ENCODE assay signal across 1 cellular context in the genomic region with DNA sequence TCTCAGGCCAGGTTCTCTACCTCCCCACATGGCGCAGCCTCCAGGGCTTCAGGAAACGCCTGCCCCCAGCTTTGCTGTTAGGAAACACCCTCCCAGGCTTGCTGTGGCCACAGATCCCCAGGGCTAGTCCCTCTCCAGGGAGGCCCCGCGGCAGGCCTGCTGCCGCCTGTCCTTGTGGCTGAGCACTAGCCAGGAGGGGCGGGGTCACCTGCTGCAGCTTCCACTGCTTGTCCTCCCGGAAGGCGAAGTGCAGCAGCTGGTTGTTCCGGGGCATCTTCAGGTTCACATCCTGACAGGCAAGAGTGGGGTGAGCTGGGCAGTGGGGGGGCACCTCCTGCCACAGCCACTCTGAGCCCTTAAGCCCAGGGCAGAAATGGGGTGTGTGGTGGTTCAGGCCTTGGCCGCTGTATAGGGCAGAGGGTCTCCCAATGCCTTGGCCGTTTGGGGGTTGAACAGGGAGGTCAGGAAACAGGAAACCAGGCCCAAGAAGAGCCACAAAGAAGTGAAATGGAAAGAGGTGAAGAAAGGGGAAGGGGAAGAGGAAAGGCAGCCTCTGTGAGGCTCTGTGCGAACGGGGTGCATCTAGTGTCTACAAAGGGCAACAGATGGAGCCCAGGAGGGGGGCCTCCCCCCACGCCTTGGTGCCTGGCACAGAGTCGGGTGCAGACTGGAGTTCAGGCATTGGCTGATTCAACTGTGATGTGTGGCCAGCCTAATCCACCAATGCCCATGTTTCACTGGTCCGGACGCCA.
TF ChIP-seq lines count a peak whose summit lies in the region.

No MANE protein-coding gene starts in this region.

TF ChIP-seq in neural cell, 6 proteins besides CTCF, POLR2A, EP300 and RAD21:
- no peak for TF ChIP-seq REST (IDR thresholded peaks at IDR 0.05; ENCODE audit: borderline replicate concordance)
